Comparison of ENCODE assay signal across 23 cellular contexts in genomic region chr2:239166201-239166834, GRCh38.
DNase-seq lines count a peak whose midpoint lies in the region; ATAC-seq and TF ChIP-seq lines count a peak whose summit lies in the region.
"Had no signal": no experiment of that assay in that cellular context is flagged by ENCODE, and none has a peak within 500 bp of the region (broad histone marks: within the 10 kb centered on the region; RNA-seq: fewer than 3 reads in every experiment).

No MANE protein-coding gene starts in this region.

- peaks cover 0 to 1% of the 10 kb centered on the region in 2 donors for H3K36me3 ChIP-seq in aorta (ENCODE audit: control insufficient read depth in 1 of 2, insufficient read depth in 2 of 2, low read length in 1 of 2)
- H3K36me3 ChIP-seq: ovary, WERI-Rb-1 had no signal

- H3K4me3 ChIP-seq in aorta (ENCODE audit: low read length in 2 of 2) = no peak overlapping the region
- H3K4me3 ChIP-seq: ovary, SJCRH30 had no signal

- H3K27ac Mint-ChIP-seq in osteocyte (ENCODE audit: unreplicated experiment) = no peak overlapping the region
- no peak overlapping the region for H3K27ac Mint-ChIP-seq in stimulated activated memory B cell treated with anti-CD40 and anti-IgM and Interleukin-4, amounts not matched to agents 10 μg/mL and 1 μg/mL and 100 μg/mL, for 72 hours
- H3K27ac Mint-ChIP-seq: activated CD8-positive, alpha-beta T cell treated with anti-CD3 and anti-CD28 coated beads, Interleukin-2, amount 10 ng/mL, durations not matched to agents 7 days and 5 days had no signal

- no peaks in the 10 kb centered on the region for H3K4me1 Mint-ChIP-seq in osteocyte (ENCODE audit: unreplicated experiment)
- no peaks in the 10 kb centered on the region for H3K4me1 Mint-ChIP-seq in stimulated activated memory B cell treated with anti-CD40 and anti-IgM and Interleukin-4, amounts not matched to agents 10 μg/mL and 1 μg/mL and 100 μg/mL, for 72 hours

- H3K27ac ChIP-seq in aorta (ENCODE audit: low read depth in 1 of 2, low read length in 2 of 2) = no peak overlapping the region
- H3K27ac ChIP-seq: C4-2B, ovary, SJCRH30, WERI-Rb-1 had no signal

- DNase-seq in cardiac septum (ENCODE audit: low spot score) (peak; percentile 26), Right ventricle myocardium inferior (ENCODE audit: missing footprints) (no peak), left ventricle myocardium superior (no peak), osteocyte (ENCODE audit: extremely low spot score, unreplicated experiment) (peak; percentile 63), aorta (peak; percentile 21 to 49), LoVo (ENCODE audit: low spot score) (no peak), 8988T (no peak)
- DNase-seq: activated CD8-positive, alpha-beta T cell treated with anti-CD3 and anti-CD28 coated beads, Interleukin-2, amount 10 ng/mL, durations not matched to agents 7 days and 5 days; activated T-cell treated with anti-CD3 and anti-CD28 coated beads, Interleukin-2, amount 50 U/mL, for 48 hours; DMS153; GOT3; NCI-H1417 treated with DMSO at 0.1 percent for 48 hours; NCI-H2171; NCI-H526; OCI-M1; SJCRH30; small intestine; stimulated activated CD4-positive, alpha-beta T cell treated with anti-CD3 and anti-CD28 coated beads, Interleukin-4, amount 100 ng/mL, for 24 hours; T-helper 2 cell; WERI-Rb-1 had no signal

- peaks cover 19% of the 10 kb centered on the region for H3K36me3 Mint-ChIP-seq in osteocyte (ENCODE audit: unreplicated experiment)
- peaks cover 62% of the 10 kb centered on the region for H3K36me3 Mint-ChIP-seq in stimulated activated memory B cell treated with anti-CD40 and anti-IgM and Interleukin-4, amounts not matched to agents 10 μg/mL and 1 μg/mL and 100 μg/mL, for 72 hours

- no peaks in the 10 kb centered on the region for H3K27me3 Mint-ChIP-seq in osteocyte (ENCODE audit: unreplicated experiment)
- no peaks in the 10 kb centered on the region for H3K27me3 Mint-ChIP-seq in stimulated activated memory B cell treated with anti-CD40 and anti-IgM and Interleukin-4, amounts not matched to agents 10 μg/mL and 1 μg/mL and 100 μg/mL, for 72 hours

- peaks cover 6% of the 10 kb centered on the region for H3K9me3 Mint-ChIP-seq in osteocyte (ENCODE audit: unreplicated experiment)
- peaks cover 8% of the 10 kb centered on the region for H3K9me3 Mint-ChIP-seq in stimulated activated memory B cell treated with anti-CD40 and anti-IgM and Interleukin-4, amounts not matched to agents 10 μg/mL and 1 μg/mL and 100 μg/mL, for 72 hours

- no peak for ATAC-seq in Right ventricle myocardium inferior
- ATAC-seq in left ventricle myocardium superior = peak; percentile 36
- ATAC-seq in aorta (ENCODE audit: low FRiP score) = no peak
- no peak for ATAC-seq in stimulated activated memory B cell treated with anti-CD40 and anti-IgM and Interleukin-4, amounts not matched to agents 10 μg/mL and 1 μg/mL and 100 μg/mL, for 72 hours
- ATAC-seq: activated CD8-positive, alpha-beta T cell treated with anti-CD3 and anti-CD28 coated beads, Interleukin-2, amount 10 ng/mL, durations not matched to agents 7 days and 5 days had no signal

- H3K9me3 ChIP-seq in aorta (ENCODE audit: control insufficient read depth, low read length) = no peaks in the 10 kb centered on the region
- H3K9me3 ChIP-seq: ovary had no signal

- no peak overlapping the region for H3K4me3 Mint-ChIP-seq in osteocyte (ENCODE audit: unreplicated experiment)
- H3K4me3 Mint-ChIP-seq in stimulated activated memory B cell treated with anti-CD40 and anti-IgM and Interleukin-4, amounts not matched to agents 10 μg/mL and 1 μg/mL and 100 μg/mL, for 72 hours = no peak overlapping the region
- H3K4me3 Mint-ChIP-seq: activated CD8-positive, alpha-beta T cell treated with anti-CD3 and anti-CD28 coated beads, Interleukin-2, amount 10 ng/mL, durations not matched to agents 7 days and 5 days had no signal

- no peaks in the 10 kb centered on the region for H3K4me1 ChIP-seq in aorta (ENCODE audit: control insufficient read depth in 1 of 2, insufficient read depth in 2 of 2, low read length in 2 of 2)
- H3K4me1 ChIP-seq: SJCRH30 had no signal

- TF ChIP-seq CTCF in osteocyte (IDR thresholded peaks at IDR 0.05) = no peak

- no peaks in the 10 kb centered on the region for H3K27me3 ChIP-seq in aorta (ENCODE audit: control insufficient read depth in 1 of 2, insufficient read depth in 2 of 2, low read length in 1 of 2)
- H3K27me3 ChIP-seq: ovary, SJCRH30 had no signal

- intact Hi-C loops in cardiac septum (cut with DNase I) (no loop called here), Right ventricle myocardium inferior (cut with DNase I) (no loop called here), left ventricle myocardium superior (cut with micrococcal nuclease) (no loop called here), aorta (cut with DNase I) (no loop called here)

- 84 to 86% methylated on average over 17 of the region's 17 CpGs for WGBS in aorta, 2 donors

Comparison
In these comparisons a context has a peak if more than half of its experiments do, and no peak if none do; other contexts are left out.
1. DNase-seq: peak in cardiac septum (single experiment), osteocyte (single experiment) and aorta (2 of 2); none in Right ventricle myocardium inferior (single experiment), left ventricle myocardium superior (single experiment), LoVo (single experiment) and 8988T (single experiment).